1 cellular context compared by ENCODE assay signal in the genomic region with DNA sequence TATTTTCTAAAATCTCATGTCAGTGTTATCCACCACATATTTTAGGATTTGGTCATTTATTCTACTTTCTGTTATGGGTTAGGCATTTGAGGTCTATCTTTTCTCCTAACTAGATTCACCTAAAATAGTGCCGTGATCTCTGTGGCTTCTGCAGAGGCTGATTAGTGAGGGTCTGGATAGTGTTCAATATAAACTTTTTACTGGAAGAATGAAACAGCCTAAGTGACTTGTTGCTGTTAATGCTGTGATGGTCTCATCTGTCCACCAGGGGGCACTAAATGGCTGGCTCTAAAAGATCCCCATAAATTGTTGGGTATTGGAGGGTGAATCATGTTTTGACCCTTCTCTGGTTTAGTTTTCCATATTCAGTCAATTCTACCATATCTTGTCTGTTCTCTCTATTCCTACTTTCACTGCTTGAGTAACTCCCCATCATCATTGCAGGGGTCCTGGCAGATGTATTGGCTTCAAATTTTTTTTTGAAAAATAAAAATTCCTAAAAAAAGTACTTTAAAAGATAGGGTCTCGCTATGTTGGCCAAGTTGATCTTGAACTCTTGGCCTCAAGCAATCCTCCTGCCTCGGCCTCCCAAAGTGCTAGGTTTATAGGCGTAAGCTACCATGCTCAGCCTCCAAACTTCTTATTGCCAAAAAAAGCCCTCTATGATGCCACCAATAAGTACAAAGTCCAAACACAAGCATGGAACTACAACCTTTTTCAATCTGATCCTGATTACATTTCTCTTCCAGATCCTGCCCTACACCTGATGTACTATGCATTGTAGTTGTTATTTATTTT.
TF ChIP-seq lines count a peak whose summit lies in the region.

No MANE protein-coding gene starts in this region.

TF ChIP-seq in HepG2, 621 proteins besides CTCF, POLR2A, EP300 and RAD21 (continued from another document and continues in another):
- TF ChIP-seq, protein P1, sequence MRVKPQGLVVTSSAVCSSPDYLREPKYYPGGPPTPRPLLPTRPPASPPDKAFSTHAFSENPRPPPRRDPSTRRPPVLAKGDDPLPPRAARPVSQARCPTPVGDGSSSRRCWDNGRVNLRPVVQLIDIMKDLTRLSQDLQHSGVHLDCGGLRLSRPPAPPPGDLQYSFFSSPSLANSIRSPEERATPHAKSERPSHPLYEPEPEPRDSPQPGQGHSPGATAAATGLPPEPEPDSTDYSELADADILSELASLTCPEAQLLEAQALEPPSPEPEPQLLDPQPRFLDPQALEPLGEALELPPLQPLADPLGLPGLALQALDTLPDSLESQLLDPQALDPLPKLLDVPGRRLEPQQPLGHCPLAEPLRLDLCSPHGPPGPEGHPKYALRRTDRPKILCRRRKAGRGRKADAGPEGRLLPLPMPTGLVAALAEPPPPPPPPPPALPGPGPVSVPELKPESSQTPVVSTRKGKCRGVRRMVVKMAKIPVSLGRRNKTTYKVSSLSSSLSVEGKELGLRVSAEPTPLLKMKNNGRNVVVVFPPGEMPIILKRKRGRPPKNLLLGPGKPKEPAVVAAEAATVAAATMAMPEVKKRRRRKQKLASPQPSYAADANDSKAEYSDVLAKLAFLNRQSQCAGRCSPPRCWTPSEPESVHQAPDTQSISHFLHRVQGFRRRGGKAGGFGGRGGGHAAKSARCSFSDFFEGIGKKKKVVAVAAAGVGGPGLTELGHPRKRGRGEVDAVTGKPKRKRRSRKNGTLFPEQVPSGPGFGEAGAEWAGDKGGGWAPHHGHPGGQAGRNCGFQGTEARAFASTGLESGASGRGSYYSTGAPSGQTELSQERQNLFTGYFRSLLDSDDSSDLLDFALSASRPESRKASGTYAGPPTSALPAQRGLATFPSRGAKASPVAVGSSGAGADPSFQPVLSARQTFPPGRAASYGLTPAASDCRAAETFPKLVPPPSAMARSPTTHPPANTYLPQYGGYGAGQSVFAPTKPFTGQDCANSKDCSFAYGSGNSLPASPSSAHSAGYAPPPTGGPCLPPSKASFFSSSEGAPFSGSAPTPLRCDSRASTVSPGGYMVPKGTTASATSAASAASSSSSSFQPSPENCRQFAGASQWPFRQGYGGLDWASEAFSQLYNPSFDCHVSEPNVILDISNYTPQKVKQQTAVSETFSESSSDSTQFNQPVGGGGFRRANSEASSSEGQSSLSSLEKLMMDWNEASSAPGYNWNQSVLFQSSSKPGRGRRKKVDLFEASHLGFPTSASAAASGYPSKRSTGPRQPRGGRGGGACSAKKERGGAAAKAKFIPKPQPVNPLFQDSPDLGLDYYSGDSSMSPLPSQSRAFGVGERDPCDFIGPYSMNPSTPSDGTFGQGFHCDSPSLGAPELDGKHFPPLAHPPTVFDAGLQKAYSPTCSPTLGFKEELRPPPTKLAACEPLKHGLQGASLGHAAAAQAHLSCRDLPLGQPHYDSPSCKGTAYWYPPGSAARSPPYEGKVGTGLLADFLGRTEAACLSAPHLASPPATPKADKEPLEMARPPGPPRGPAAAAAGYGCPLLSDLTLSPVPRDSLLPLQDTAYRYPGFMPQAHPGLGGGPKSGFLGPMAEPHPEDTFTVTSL (CRISPR knock-in tag; IDR thresholded peaks at IDR 0.05; ENCODE audit: borderline replicate concordance): no peak
- TF ChIP-seq, protein P2, sequence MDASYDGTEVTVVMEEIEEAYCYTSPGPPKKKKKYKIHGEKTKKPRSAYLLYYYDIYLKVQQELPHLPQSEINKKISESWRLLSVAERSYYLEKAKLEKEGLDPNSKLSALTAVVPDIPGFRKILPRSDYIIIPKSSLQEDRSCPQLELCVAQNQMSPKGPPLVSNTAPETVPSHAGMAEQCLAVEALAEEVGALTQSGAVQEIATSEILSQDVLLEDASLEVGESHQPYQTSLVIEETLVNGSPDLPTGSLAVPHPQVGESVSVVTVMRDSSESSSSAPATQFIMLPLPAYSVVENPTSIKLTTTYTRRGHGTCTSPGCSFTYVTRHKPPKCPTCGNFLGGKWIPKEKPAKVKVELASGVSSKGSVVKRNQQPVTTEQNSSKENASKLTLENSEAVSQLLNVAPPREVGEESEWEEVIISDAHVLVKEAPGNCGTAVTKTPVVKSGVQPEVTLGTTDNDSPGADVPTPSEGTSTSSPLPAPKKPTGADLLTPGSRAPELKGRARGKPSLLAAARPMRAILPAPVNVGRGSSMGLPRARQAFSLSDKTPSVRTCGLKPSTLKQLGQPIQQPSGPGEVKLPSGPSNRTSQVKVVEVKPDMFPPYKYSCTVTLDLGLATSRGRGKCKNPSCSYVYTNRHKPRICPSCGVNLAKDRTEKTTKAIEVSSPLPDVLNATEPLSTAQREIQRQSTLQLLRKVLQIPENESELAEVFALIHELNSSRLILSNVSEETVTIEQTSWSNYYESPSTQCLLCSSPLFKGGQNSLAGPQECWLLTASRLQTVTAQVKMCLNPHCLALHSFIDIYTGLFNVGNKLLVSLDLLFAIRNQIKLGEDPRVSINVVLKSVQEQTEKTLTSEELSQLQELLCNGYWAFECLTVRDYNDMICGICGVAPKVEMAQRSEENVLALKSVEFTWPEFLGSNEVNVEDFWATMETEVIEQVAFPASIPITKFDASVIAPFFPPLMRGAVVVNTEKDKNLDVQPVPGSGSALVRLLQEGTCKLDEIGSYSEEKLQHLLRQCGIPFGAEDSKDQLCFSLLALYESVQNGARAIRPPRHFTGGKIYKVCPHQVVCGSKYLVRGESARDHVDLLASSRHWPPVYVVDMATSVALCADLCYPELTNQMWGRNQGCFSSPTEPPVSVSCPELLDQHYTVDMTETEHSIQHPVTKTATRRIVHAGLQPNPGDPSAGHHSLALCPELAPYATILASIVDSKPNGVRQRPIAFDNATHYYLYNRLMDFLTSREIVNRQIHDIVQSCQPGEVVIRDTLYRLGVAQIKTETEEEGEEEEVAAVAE (CRISPR knock-in tag; IDR thresholded peaks at IDR 0.05; ENCODE audit: borderline replicate concordance): no peak
- TF ChIP-seq, protein P3, sequence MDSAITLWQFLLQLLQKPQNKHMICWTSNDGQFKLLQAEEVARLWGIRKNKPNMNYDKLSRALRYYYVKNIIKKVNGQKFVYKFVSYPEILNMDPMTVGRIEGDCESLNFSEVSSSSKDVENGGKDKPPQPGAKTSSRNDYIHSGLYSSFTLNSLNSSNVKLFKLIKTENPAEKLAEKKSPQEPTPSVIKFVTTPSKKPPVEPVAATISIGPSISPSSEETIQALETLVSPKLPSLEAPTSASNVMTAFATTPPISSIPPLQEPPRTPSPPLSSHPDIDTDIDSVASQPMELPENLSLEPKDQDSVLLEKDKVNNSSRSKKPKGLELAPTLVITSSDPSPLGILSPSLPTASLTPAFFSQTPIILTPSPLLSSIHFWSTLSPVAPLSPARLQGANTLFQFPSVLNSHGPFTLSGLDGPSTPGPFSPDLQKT (CRISPR knock-in tag; IDR thresholded peaks at IDR 0.05; ENCODE audit: borderline replicate concordance): no peak
- TF ChIP-seq SMYD3 (CRISPR knock-in tag; IDR thresholded peaks at IDR 0.05): 0 out of 2 replicates have a peak, but pooled peaks have one; percentile 76
- TF ChIP-seq ARNT2 (CRISPR knock-in tag; IDR thresholded peaks at IDR 0.05; ENCODE audit: low read depth): 0 out of 2 replicates have a peak, but pooled peaks have one; percentile 36
- TF ChIP-seq ZKSCAN8 (CRISPR knock-in tag; IDR thresholded peaks at IDR 0.05; ENCODE audit: borderline replicate concordance): 0 out of 2 replicates have a peak, but pooled peaks have one; percentile 51
- no peak for TF ChIP-seq AHR (CRISPR knock-in tag; IDR thresholded peaks at IDR 0.05)
- no peak for TF ChIP-seq ZC3H4 (CRISPR knock-in tag; IDR thresholded peaks at IDR 0.05; ENCODE audit: borderline replicate concordance)
- peak; percentile 31; the same call in 1 of the 2 replicates for TF ChIP-seq ZNF24 (IDR thresholded peaks at IDR 0.05)
- peak; percentile 47; the same call in 1 of the 2 replicates for TF ChIP-seq SOX5 (CRISPR knock-in tag; IDR thresholded peaks at IDR 0.05; ENCODE audit: borderline replicate concordance)
- no peak for TF ChIP-seq ELF1 (CRISPR knock-in tag; IDR thresholded peaks at IDR 0.05)
- TF ChIP-seq ZBTB38 (CRISPR knock-in tag; IDR thresholded peaks at IDR 0.05): no peak
- TF ChIP-seq, protein P4, sequence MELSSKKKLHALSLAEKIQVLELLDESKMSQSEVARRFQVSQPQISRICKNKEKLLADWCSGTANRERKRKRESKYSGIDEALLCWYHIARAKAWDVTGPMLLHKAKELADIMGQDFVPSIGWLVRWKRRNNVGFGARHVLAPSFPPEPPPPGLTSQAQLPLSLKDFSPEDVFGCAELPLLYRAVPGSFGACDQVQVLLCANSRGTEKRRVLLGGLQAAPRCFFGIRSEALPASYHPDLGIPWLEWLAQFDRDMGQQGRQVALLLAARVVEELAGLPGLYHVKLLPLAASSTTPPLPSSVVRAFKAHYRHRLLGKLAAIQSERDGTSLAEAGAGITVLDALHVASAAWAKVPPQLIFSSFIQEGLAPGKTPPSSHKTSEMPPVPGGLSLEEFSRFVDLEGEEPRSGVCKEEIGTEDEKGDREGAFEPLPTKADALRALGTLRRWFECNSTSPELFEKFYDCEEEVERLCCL (CRISPR knock-in tag; IDR thresholded peaks at IDR 0.05; ENCODE audit: borderline replicate concordance): no peak
- TF ChIP-seq, protein P5, sequence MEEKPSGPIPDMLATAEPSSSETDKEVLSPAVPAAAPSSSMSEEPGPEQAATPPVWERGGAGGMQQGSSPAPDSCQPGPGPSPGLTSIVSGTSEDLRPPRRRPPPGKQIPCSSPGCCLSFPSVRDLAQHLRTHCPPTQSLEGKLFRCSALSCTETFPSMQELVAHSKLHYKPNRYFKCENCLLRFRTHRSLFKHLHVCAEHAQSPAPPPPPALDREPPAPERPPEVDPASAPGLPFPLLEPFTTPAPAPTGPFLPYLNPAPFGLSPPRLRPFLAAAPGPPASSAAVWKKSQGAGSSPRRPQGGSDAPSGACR (CRISPR knock-in tag; IDR thresholded peaks at IDR 0.05): 0 out of 2 replicates have a peak, but pooled peaks have one; percentile 54
- no peak for TF ChIP-seq ZNF343 (CRISPR knock-in tag; IDR thresholded peaks at IDR 0.05)
- TF ChIP-seq KLF6 (CRISPR knock-in tag; IDR thresholded peaks at IDR 0.05): no peak
- TF ChIP-seq ZNF547 (CRISPR knock-in tag; IDR thresholded peaks at IDR 0.05): peak; percentile 63; the same call in 1 of the 2 replicates
- no peak for TF ChIP-seq ESRRA (CRISPR knock-in tag; IDR thresholded peaks at IDR 0.05; ENCODE audit: low read depth)
- no peak for TF ChIP-seq CCAR2 (optimal IDR thresholded peaks at IDR 0.05; ENCODE audit: low read depth, low read length)
- TF ChIP-seq JARID2 (CRISPR knock-in tag; IDR thresholded peaks at IDR 0.05; ENCODE audit: insufficient replicate concordance): no peak
- TF ChIP-seq, protein P6, sequence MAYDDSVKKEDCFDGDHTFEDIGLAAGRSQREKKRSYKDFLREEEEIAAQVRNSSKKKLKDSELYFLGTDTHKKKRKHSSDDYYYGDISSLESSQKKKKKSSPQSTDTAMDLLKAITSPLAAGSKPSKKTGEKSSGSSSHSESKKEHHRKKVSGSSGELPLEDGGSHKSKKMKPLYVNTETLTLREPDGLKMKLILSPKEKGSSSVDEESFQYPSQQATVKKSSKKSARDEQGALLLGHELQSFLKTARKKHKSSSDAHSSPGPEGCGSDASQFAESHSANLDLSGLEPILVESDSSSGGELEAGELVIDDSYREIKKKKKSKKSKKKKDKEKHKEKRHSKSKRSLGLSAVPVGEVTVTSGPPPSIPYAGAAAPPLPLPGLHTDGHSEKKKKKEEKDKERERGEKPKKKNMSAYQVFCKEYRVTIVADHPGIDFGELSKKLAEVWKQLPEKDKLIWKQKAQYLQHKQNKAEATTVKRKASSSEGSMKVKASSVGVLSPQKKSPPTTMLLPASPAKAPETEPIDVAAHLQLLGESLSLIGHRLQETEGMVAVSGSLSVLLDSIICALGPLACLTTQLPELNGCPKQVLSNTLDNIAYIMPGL (CRISPR knock-in tag; IDR thresholded peaks at IDR 0.05; ENCODE audit: borderline replicate concordance in 1 of 2, low read depth in 1 of 2): peak; percentile 43 to 72; a peak in 1 of 4 replicates
- TF ChIP-seq ZBTB8A (CRISPR knock-in tag; IDR thresholded peaks at IDR 0.05; ENCODE audit: borderline replicate concordance, low read depth): no peak
- no peak for TF ChIP-seq FOXK2 (IDR thresholded peaks at IDR 0.05)
- TF ChIP-seq, protein P7, sequence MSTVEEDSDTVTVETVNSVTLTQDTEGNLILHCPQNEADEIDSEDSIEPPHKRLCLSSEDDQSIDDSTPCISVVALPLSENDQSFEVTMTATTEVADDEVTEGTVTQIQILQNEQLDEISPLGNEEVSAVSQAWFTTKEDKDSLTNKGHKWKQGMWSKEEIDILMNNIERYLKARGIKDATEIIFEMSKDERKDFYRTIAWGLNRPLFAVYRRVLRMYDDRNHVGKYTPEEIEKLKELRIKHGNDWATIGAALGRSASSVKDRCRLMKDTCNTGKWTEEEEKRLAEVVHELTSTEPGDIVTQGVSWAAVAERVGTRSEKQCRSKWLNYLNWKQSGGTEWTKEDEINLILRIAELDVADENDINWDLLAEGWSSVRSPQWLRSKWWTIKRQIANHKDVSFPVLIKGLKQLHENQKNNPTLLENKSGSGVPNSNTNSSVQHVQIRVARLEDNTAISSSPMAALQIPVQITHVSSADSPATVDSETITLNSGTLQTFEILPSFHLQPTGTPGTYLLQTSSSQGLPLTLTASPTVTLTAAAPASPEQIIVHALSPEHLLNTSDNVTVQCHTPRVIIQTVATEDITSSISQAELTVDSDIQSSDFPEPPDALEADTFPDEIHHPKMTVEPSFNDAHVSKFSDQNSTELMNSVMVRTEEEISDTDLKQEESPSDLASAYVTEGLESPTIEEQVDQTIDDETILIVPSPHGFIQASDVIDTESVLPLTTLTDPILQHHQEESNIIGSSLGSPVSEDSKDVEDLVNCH (CRISPR knock-in tag; IDR thresholded peaks at IDR 0.05): no peak
- TF ChIP-seq PTBP1 (IDR thresholded peaks at IDR 0.05; ENCODE audit: low read depth, low read length, poor library complexity, severe bottlenecking): no peak
- no peak for TF ChIP-seq ZNF772 (CRISPR knock-in tag; IDR thresholded peaks at IDR 0.05)
- TF ChIP-seq ATRX (CRISPR knock-in tag; IDR thresholded peaks at IDR 0.05; ENCODE audit: borderline replicate concordance): no peak
- TF ChIP-seq ZNF230 (CRISPR knock-in tag; IDR thresholded peaks at IDR 0.05): no peak
- no peak for TF ChIP-seq PRPF4 (IDR thresholded peaks at IDR 0.05; ENCODE audit: low read depth, low read length, poor library complexity, severe bottlenecking)
- TF ChIP-seq KAT8 (CRISPR knock-in tag; IDR thresholded peaks at IDR 0.05): peak; percentile 74
- TF ChIP-seq ZNF761 (CRISPR knock-in tag; conservative IDR thresholded peaks at IDR 0.05): no peak
- no peak for TF ChIP-seq PHF20 (CRISPR knock-in tag; IDR thresholded peaks at IDR 0.05)
- TF ChIP-seq, protein P8, sequence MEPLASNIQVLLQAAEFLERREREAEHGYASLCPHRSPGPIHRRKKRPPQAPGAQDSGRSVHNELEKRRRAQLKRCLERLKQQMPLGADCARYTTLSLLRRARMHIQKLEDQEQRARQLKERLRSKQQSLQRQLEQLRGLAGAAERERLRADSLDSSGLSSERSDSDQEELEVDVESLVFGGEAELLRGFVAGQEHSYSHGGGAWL (CRISPR knock-in tag; IDR thresholded peaks at IDR 0.05): no peak
- TF ChIP-seq RAD51 (IDR thresholded peaks at IDR 0.05; ENCODE audit: borderline replicate concordance): no peak
- TF ChIP-seq, protein P9, sequence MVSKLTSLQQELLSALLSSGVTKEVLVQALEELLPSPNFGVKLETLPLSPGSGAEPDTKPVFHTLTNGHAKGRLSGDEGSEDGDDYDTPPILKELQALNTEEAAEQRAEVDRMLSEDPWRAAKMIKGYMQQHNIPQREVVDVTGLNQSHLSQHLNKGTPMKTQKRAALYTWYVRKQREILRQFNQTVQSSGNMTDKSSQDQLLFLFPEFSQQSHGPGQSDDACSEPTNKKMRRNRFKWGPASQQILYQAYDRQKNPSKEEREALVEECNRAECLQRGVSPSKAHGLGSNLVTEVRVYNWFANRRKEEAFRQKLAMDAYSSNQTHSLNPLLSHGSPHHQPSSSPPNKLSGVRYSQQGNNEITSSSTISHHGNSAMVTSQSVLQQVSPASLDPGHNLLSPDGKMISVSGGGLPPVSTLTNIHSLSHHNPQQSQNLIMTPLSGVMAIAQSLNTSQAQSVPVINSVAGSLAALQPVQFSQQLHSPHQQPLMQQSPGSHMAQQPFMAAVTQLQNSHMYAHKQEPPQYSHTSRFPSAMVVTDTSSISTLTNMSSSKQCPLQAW (CRISPR knock-in tag; IDR thresholded peaks at IDR 0.05): 0 out of 2 replicates have a peak, but pooled peaks have one; percentile 22
